8 cellular contexts compared by ENCODE assay signal in genomic region chr1:160284220-160284781, GRCh38. TPM values are rescaled to one million over a fixed set of nuclear protein-coding genes. Genes with fewer than 3 reads are reported as not detected.
DNase-seq lines count a peak whose midpoint lies in the region; ATAC-seq and TF ChIP-seq lines count a peak whose summit lies in the region.

No MANE protein-coding gene starts in this region.

- H3K4me2 ChIP-seq in DND-41 (ENCODE audit: insufficient read depth, low read length) = peak overlapping the region; percentile 99

- H4K20me1 ChIP-seq in DND-41 (ENCODE audit: insufficient read depth, low read length) = no peaks in the 10 kb centered on the region

- intact Hi-C loops in adrenal gland (cut with DNase I) = no loop called here
- intact Hi-C loops in left ventricle myocardium superior (cut with micrococcal nuclease) = no loop called here
- intact Hi-C loops in psoas muscle (cut with DNase I) = loop anchor here in 1 of 2 donors (2.0 kb wide), 1 partner anchor 22 kb away; the partner anchor contains the start of gene DCAF8

- H3K4me1 ChIP-seq in DND-41 (ENCODE audit: insufficient read depth, low read length) (peaks cover 26% of the 10 kb centered on the region), adrenal gland (replicated peaks in 1 of 2) (peaks cover 11 to 20% of the 10 kb centered on the region in 2 donors), psoas muscle (peaks cover 18% of the 10 kb centered on the region)

- TF ChIP-seq POLR2A in NB4 (IDR thresholded peaks at IDR 0.05; ENCODE audit: extremely low read depth, insufficient read length) = no peak
- TF ChIP-seq POLR2A in adrenal gland (IDR thresholded peaks at IDR 0.05) = peak; percentile 42 to 80

- DNase-seq in DND-41 (no peak), NB4 (ENCODE audit: low read depth) (peak; percentile 74), adrenal gland (peak in 6 of 7 donors; percentile 63 to 84 (median 70)), left ventricle myocardium superior (no peak), psoas muscle (no peak)

- H3K9me3 ChIP-seq in DND-41 (ENCODE audit: insufficient read depth, low read length, severe bottlenecking) = no peaks in the 10 kb centered on the region
- no peaks in the 10 kb centered on the region for H3K9me3 ChIP-seq in adrenal gland (replicated peaks in 1 of 3)
- no peaks in the 10 kb centered on the region for H3K9me3 ChIP-seq in psoas muscle

- peak overlapping the region; percentile 92 for H2AFZ ChIP-seq in DND-41 (ENCODE audit: low read depth, low read length)

- TF ChIP-seq CTCF in DND-41 (IDR thresholded peaks at IDR 0.05; ENCODE audit: borderline replicate concordance, extremely low read depth, low read length, poor library complexity, severe bottlenecking) (no peak), NB4 (IDR thresholded peaks at IDR 0.05; ENCODE audit: low read depth, low read length) (no peak), adrenal gland (IDR thresholded peaks at IDR 0.05) (no peak), psoas muscle (IDR thresholded peaks at IDR 0.05) (no peak)

- H3K27ac ChIP-seq in DND-41 (ENCODE audit: low read length) (peak overlapping the region; percentile 82), adrenal gland (peak overlapping the region; percentile 70 to 92 (median 88)), psoas muscle (peak overlapping the region; percentile 91)

- H3K9ac ChIP-seq in DND-41 (ENCODE audit: low read depth, low read length) = peak overlapping the region; percentile 91

- H3K4me3 ChIP-seq in DND-41 (ENCODE audit: low read depth in 1 of 2, low read length in 2 of 2) (peak overlapping the region; percentile 82), NB4 (ENCODE audit: low read depth, low read length) (peak overlapping the region; percentile 92), adrenal gland (peak overlapping the region; percentile 48 to 80 (median 78)), psoas muscle (peak overlapping the region; percentile 98)

- H3K79me2 ChIP-seq in DND-41 (ENCODE audit: insufficient read depth, low read length) = peaks cover 17% of the 10 kb centered on the region

- ATAC-seq in DND-41 (ENCODE audit: insufficient read depth, low read depth) = peak; percentile 27
- peak; percentile 20 for ATAC-seq in GM21619 (IDR thresholded peaks at IDR 0.05; ENCODE audit: unreplicated experiment)
- ATAC-seq in left ventricle myocardium superior = peak; percentile 49
- peak; percentile 21 to 56 (median 36) for ATAC-seq in psoas muscle
- no peak for ATAC-seq in GM18861 (IDR thresholded peaks at IDR 0.05; ENCODE audit: unreplicated experiment)
- no peak for ATAC-seq in HG03159 (IDR thresholded peaks at IDR 0.05; ENCODE audit: unreplicated experiment)

- H3K36me3 ChIP-seq in DND-41 (ENCODE audit: insufficient read depth, low read length) (peaks cover 39% of the 10 kb centered on the region), adrenal gland (replicated peaks in 1 of 2) (peaks cover 0 to 48% of the 10 kb centered on the region in 2 donors), psoas muscle (ENCODE audit: insufficient read depth in 1 of 2, low read depth in 1 of 2) (peaks cover 5 to 50% of the 10 kb centered on the region in 2 donors)

- H3K27me3 ChIP-seq in DND-41 (ENCODE audit: insufficient read depth, low read length, poor library complexity) (no peaks in the 10 kb centered on the region), adrenal gland (no peaks in the 10 kb centered on the region), psoas muscle (ENCODE audit: insufficient read depth in 3 of 3, low read length in 2 of 3) (no peaks in the 10 kb centered on the region)

- WGBS in adrenal gland, 4 donors = 1 to 2% (median 1%) methylated on average over 14 to 15 of the region's 15 CpGs
- 1 to 2% (median 2%) methylated on average over 15 of the region's 15 CpGs for WGBS in psoas muscle, 3 donors

RNA-seq across cellular contexts. Expression of gene PEX19, which starts 0.6 kb away (rescaled TPM):
- total RNA-seq in adrenal gland = 100 to 1,000 TPM in 3 of 8 donors, 10 to 100 TPM in 5; 55.5 to 165 (median 88.6) TPM
- 10 to 100 TPM; 15.5 to 89.1 (median 18.5) TPM for polyA plus RNA-seq in adrenal gland
- 96.2 TPM for total RNA-seq in left ventricle myocardium superior
- total RNA-seq in psoas muscle = 10 to 100 TPM; 75.3 to 85.4 (median 78.2) TPM
- polyA plus RNA-seq in psoas muscle = 100 to 1,000 TPM in 1 of 3 donors, 10 to 100 TPM in 2; 30.2 to 117 (median 52.7) TPM

RNA-seq across cellular contexts. Expression of gene DCAF8, which starts 22.0 kb away (rescaled TPM):
- total RNA-seq in adrenal gland = 100 to 1,000 TPM in 6 of 8 donors, 10 to 100 TPM in 2; 64.3 to 162 (median 127) TPM
- 100 to 1,000 TPM in 2 of 3 donors, 10 to 100 TPM in 1; 78.9 to 140 (median 124) TPM for polyA plus RNA-seq in adrenal gland
- 145 TPM for total RNA-seq in left ventricle myocardium superior
- 100 to 1,000 TPM; 135 to 204 (median 188) TPM for total RNA-seq in psoas muscle
- polyA plus RNA-seq in psoas muscle = 100 to 1,000 TPM in 2 of 3 donors, 10 to 100 TPM in 1; 45.4 to 187 (median 106) TPM

RNA-seq across cellular contexts. Expression of gene COPA, which starts 58.7 kb away (rescaled TPM):
- total RNA-seq in adrenal gland (100 to 1,000 TPM in 7 of 8 donors, 10 to 100 TPM in 1; 97.2 to 209 (median 143) TPM), left ventricle myocardium superior (93.0 TPM), psoas muscle (10 to 100 TPM; 72.3 to 96.3 (median 79.9) TPM)
- polyA plus RNA-seq in adrenal gland (100 to 1,000 TPM in 1 of 3 donors, 10 to 100 TPM in 2; 58.4 to 135 (median 72.4) TPM), psoas muscle (10 to 100 TPM; 53.8 to 87.2 (median 73.0) TPM)

RNA-seq across cellular contexts. Expression of gene NCSTN, which starts 58.9 kb away (rescaled TPM):
- 100 to 1,000 TPM in 2 of 8 donors, 10 to 100 TPM in 6; 55.1 to 113 (median 91.5) TPM for total RNA-seq in adrenal gland
- 100 to 1,000 TPM in 1 of 3 donors, 10 to 100 TPM in 2; 48.3 to 104 (median 48.8) TPM for polyA plus RNA-seq in adrenal gland
- 60.7 TPM for total RNA-seq in left ventricle myocardium superior
- total RNA-seq in psoas muscle = 10 to 100 TPM; 32.6 to 49.8 (median 42.6) TPM
- 10 to 100 TPM; 23.5 to 33.6 (median 27.4) TPM for polyA plus RNA-seq in psoas muscle

Comparison
In these comparisons a context has a peak if more than half of its experiments do, and no peak if none do; other contexts are left out.
1. ATAC-seq: peak in DND-41 (single experiment), GM21619 (single experiment), left ventricle myocardium superior (single experiment) and psoas muscle (4 of 4); none in GM18861 (single experiment) and HG03159 (single experiment).
2. DNase-seq: peak in NB4 (single experiment) and adrenal gland (6 of 7); none in DND-41 (single experiment), left ventricle myocardium superior (single experiment) and psoas muscle (0 of 2).
3. Peak in every context shown above with its lines, with median percentiles within 50 percentile points of each other: H3K27ac ChIP-seq and H3K4me3 ChIP-seq.